8 cellular contexts compared by ENCODE assay signal in genomic region chr1:212858461-212859265, GRCh38. TPM values are rescaled to one million over a fixed set of nuclear protein-coding genes. Genes with fewer than 3 reads are reported as not detected.
DNase-seq lines count a peak whose midpoint lies in the region; ATAC-seq and TF ChIP-seq lines count a peak whose summit lies in the region.

No MANE protein-coding gene starts in this region.

- H4K20me1 ChIP-seq in mammary epithelial cell (ENCODE audit: insufficient read depth, low read length): no peaks in the 10 kb centered on the region

- 26% methylated on average over 12 of the region's 54 CpGs for WGBS in mammary epithelial cell (ENCODE audit: low coverage, missing lambda C conversion rate)

- H3K4me1 ChIP-seq in SJCRH30 (peaks cover 11% of the 10 kb centered on the region), mammary epithelial cell (ENCODE audit: insufficient read depth, low read length) (peaks cover 23% of the 10 kb centered on the region)

- peak overlapping the region; percentile 44 for H3K9ac ChIP-seq in mammary epithelial cell (ENCODE audit: insufficient read depth, low read length)

- peak overlapping the region; percentile 77 for H3K27ac ChIP-seq in SJCRH30
- H3K27ac ChIP-seq in mammary epithelial cell (ENCODE audit: insufficient read depth, low read depth, low read length): peak overlapping the region; percentile 44
- peak overlapping the region in 20 of 21 experiments; percentile 57 to 94 (median 87) for H3K27ac ChIP-seq in skin epidermis

- no peaks in the 10 kb centered on the region for H3K27me3 Mint-ChIP-seq in Calu3 (ENCODE audit: unreplicated experiment)

- H3K27ac Mint-ChIP-seq in Calu3 (ENCODE audit: unreplicated experiment): peak overlapping the region; percentile 82

- H3K9me3 Mint-ChIP-seq in Calu3 (ENCODE audit: low read depth, unreplicated experiment): no peaks in the 10 kb centered on the region

- BruUV-seq in Calu3 (replicated peaks; lab: Mats Ljungman, UMichigan) (no TSS peak), mammary epithelial cell (replicated peaks; lab: Mats Ljungman, UMichigan) (no TSS peak)

- intact Hi-C loops in Calu3 (cut with micrococcal nuclease; ENCODE audit: unreplicated experiment) (loop anchor here (2.0 kb wide), 2 partner anchors 24 to 44 kb away; no protein-coding TSS in a partner anchor), mammary epithelial cell (cut with micrococcal nuclease) (loop anchor here (1.0 to 5.0 kb wide), 3 partner anchors 15 to 401 kb away; partner anchors contain the start of genes NSL1 and TATDN3)

- peaks cover 29% of the 10 kb centered on the region for H3K36me3 ChIP-seq in SJCRH30
- H3K36me3 ChIP-seq in mammary epithelial cell (ENCODE audit: insufficient read depth, low read length): peaks cover 4% of the 10 kb centered on the region

- peaks cover 35% of the 10 kb centered on the region for H3K36me3 Mint-ChIP-seq in Calu3 (ENCODE audit: insufficient read depth, unreplicated experiment)

- peaks cover 20% of the 10 kb centered on the region for H3K4me1 Mint-ChIP-seq in Calu3 (ENCODE audit: low read depth, unreplicated experiment)

- dilution Hi-C loops in mammary epithelial cell (cut with HindIII; ENCODE audit: low sequenced_read_pairs): no loop called here

- peak overlapping the region; percentile 81 for H3K4me3 ChIP-seq in SJCRH30
- H3K4me3 ChIP-seq in mammary epithelial cell (replicated peaks in 1 of 3; ENCODE audit: insufficient read depth in 1 of 3, low read depth in 2 of 3, low read length in 3 of 3): peak overlapping the region; percentile 73 to 95 (median 77)
- peak overlapping the region; percentile 75 to 99 (median 96) for H3K4me3 ChIP-seq in skin epidermis

- H3K27me3 ChIP-seq in SJCRH30: no peaks in the 10 kb centered on the region
- no peaks in the 10 kb centered on the region for H3K27me3 ChIP-seq in mammary epithelial cell (ENCODE audit: insufficient read depth, low read length)

- CTCF ChIA-PET in Calu3 (lab: Charles Lee): interaction anchor here (0.6 to 1.9 kb wide), 15 partner anchors 16 to 1103 kb away, joined by 3 to 19 read pairs (median 3); partner anchors contain the start of genes NSL1 and TATDN3
- CTCF ChIA-PET in mammary epithelial cell (lab: Charles Lee; ENCODE audit: low non-redundant PET): no interaction called here

- H3K4me3 Mint-ChIP-seq in Calu3 (ENCODE audit: low read depth, unreplicated experiment): no peak overlapping the region

- TF ChIP-seq CTCF in Calu3 (IDR thresholded peaks at IDR 0.05; ENCODE audit: unreplicated experiment) (no peak), mammary epithelial cell (conservative IDR thresholded peaks at IDR 0.05 in 1 of 2, IDR thresholded peaks at IDR 0.05 in 1 of 2; ENCODE audit: extremely low read depth in 1 of 2, insufficient read depth in 1 of 2, low read depth in 1 of 2, low read length in 2 of 2) (no peak)

- in situ Hi-C loops in mammary epithelial cell (cut with MboI; ENCODE audit: low sequenced_read_pairs in 2 of 2): no loop called here

- peaks cover 58% of the 10 kb centered on the region for H3K79me2 ChIP-seq in mammary epithelial cell (ENCODE audit: insufficient read depth, low read length)

- H3K9me3 ChIP-seq in SJCRH30 (replicated peaks): no peaks in the 10 kb centered on the region
- no peaks in the 10 kb centered on the region for H3K9me3 ChIP-seq in mammary epithelial cell (replicated peaks; ENCODE audit: insufficient read depth, low read length)

- ATAC-seq in GM19397 (IDR thresholded peaks at IDR 0.05; ENCODE audit: unreplicated experiment) (peak; percentile 15), HG03457 (IDR thresholded peaks at IDR 0.05; ENCODE audit: unreplicated experiment) (peak; percentile 11)

- H3K4me2 ChIP-seq in mammary epithelial cell (ENCODE audit: insufficient read depth, low read depth, low read length): peak overlapping the region; percentile 100

- DNase-seq in Calu3: peak; percentile 35
- peak; percentile 43 to 61 for DNase-seq in SJCRH30
- DNase-seq in mammary epithelial cell: peak; percentile 48
- DNase-seq in islet precursor cell: peak; percentile 76
- DNase-seq in D341Med (ENCODE audit: low spot score): no peak

- peak overlapping the region; percentile 89 for H2AFZ ChIP-seq in mammary epithelial cell (ENCODE audit: low read depth, low read length)

RNA-seq across cellular contexts. Expression of gene FLVCR1, which starts 0.6 kb away (rescaled TPM):
- total RNA-seq in Calu3 (2022): 26.0 and 27.2 TPM in 2 replicates
- 24.3 and 28.0 TPM in 2 replicates for total RNA-seq in SJCRH30 (2014; rRNA removed; shearing (Covaris generic))
- total RNA-seq in mammary epithelial cell: 1 to 10 TPM; 8.8 to 9.2 TPM
- polyA plus RNA-seq in mammary epithelial cell: 3.3 TPM
- 12.2 TPM for polyA minus RNA-seq in mammary epithelial cell

RNA-seq across cellular contexts. Expression of gene SPATA45, which starts 11.2 kb away (rescaled TPM):
- 0.80 and 1.1 TPM in 2 replicates for total RNA-seq in Calu3 (2022)
- not detected in 2 replicates for total RNA-seq in SJCRH30 (2014; rRNA removed; shearing (Covaris generic))
- total RNA-seq in mammary epithelial cell: not detected
- polyA plus RNA-seq in mammary epithelial cell: not detected
- polyA minus RNA-seq in mammary epithelial cell: not detected
